Comparison of ENCODE assay signal across 19 cellular contexts in the genomic region with DNA sequence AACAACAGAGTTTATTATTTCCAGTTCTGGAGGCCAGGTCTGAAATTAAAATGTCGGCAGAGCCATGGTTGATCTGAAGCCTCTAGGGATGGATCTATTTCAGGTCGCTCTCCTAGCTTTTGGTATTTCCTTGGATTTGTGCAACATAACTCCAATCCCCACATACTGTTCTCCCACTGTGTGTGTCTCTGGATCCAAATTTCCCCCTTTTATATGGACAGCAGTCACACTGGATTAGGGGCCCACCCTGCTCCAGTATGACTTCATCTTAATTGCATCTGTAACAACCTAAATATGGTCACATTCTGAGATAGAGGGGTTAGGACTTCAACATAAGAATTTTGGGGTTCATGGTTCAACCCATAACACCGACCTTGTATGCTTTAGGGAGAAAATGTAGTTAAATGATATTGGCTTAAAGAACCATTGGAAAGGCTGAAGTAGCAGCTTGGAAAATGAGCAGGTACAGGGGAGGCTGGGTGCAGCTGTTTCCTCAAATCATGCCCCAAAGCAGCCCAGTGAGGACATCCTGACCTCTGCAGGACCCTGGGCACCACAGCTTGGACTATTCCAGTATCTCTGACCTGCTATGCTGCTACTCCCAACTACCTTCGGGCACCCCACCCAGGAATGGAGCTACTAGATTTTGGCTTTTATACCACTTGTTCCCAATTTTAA.
"Had no signal": no experiment of that assay in that cellular context is flagged by ENCODE, and none has a peak within 500 bp of the region (broad histone marks: within the 10 kb centered on the region; RNA-seq: fewer than 3 reads in every experiment).

No MANE protein-coding gene starts in this region.

- H3K27me3 ChIP-seq: ascending aorta, esophagus muscularis mucosa, foreskin keratinocyte, heart left ventricle, thyroid gland, upper lobe of right lung had no signal

- DNase-seq: activated B cell treated with CpG ODN at 0.5 μM for 24 hours; activated CD8-positive, alpha-beta T cell treated with anti-CD3 and anti-CD28 coated beads, Interleukin-2, amount 10 ng/mL, durations not matched to agents 7 days and 5 days; activated gamma-delta T cell; activated naive CD4-positive, alpha-beta T cell treated with anti-CD3 and anti-CD28 coated beads, Interleukin-2, amount 10 ng/mL, durations not matched to agents 7 days and 5 days; activated naive CD8-positive, alpha-beta T cell treated with anti-CD3 and anti-CD28 coated beads, Interleukin-2, amount 10 ng/mL, durations not matched to agents 7 days and 5 days; activated T-cell treated with anti-CD3 and anti-CD28 coated beads, Interleukin-2, amount 50 U/mL, for 24 hours; heart left ventricle; left ventricle myocardium superior; posterior cingulate gyrus; right cardiac atrium; stimulated activated CD4-positive, alpha-beta T cell treated with anti-CD3 and anti-CD28 coated beads, Interleukin-12 subunit alpha, Interleukin-12 subunit beta, amount 100 ng/mL, for 4 hours; stimulated activated CD4-positive, alpha-beta T cell treated with anti-CD3 and anti-CD28 coated beads, Interleukin-4, amount 100 ng/mL, for 1 hour; T-cell; thyroid gland; upper lobe of right lung had no signal

- H3K9me3 ChIP-seq: ascending aorta, esophagus muscularis mucosa, heart left ventricle, thyroid gland, upper lobe of right lung had no signal

- ATAC-seq: activated CD8-positive, alpha-beta T cell treated with anti-CD3 and anti-CD28 coated beads, Interleukin-2, amount 10 ng/mL, durations not matched to agents 7 days and 5 days; heart left ventricle; left ventricle myocardium superior; right cardiac atrium; T-cell; upper lobe of right lung had no signal

- H3K27ac ChIP-seq: ascending aorta, coronary artery, esophagus muscularis mucosa, foreskin keratinocyte, heart left ventricle, thyroid gland, upper lobe of right lung had no signal

- H3K4me1 ChIP-seq: ascending aorta, esophagus muscularis mucosa, heart left ventricle, thyroid gland, upper lobe of right lung had no signal

- H3K36me3 ChIP-seq: ascending aorta, esophagus muscularis mucosa, heart left ventricle, thyroid gland, upper lobe of right lung had no signal

- H3K4me3 ChIP-seq: ascending aorta, coronary artery, esophagus muscularis mucosa, heart left ventricle, thyroid gland, upper lobe of right lung had no signal
